1 cellular context compared by ENCODE assay signal in genomic region chr19:3284759-3285646, GRCh38.
TF ChIP-seq lines count a peak whose summit lies in the region.

No MANE protein-coding gene starts in this region.

TF ChIP-seq in HepG2, 621 proteins besides CTCF, POLR2A, EP300 and RAD21 (continued from another document and continues in another):
- no peak for TF ChIP-seq MTF1 (CRISPR knock-in tag; IDR thresholded peaks at IDR 0.05)
- TF ChIP-seq ZMAT5 (CRISPR knock-in tag; IDR thresholded peaks at IDR 0.05; ENCODE audit: borderline replicate concordance, low read depth), result no peak
- no peak for TF ChIP-seq CENPBD1 (CRISPR knock-in tag; IDR thresholded peaks at IDR 0.05; ENCODE audit: borderline replicate concordance, low read depth)
- TF ChIP-seq ZNF597 (CRISPR knock-in tag; IDR thresholded peaks at IDR 0.05), result no peak
- TF ChIP-seq BRF2 (CRISPR knock-in tag; IDR thresholded peaks at IDR 0.05), result no peak
- no peak for TF ChIP-seq LCORL (IDR thresholded peaks at IDR 0.05)
- TF ChIP-seq LCORL (CRISPR knock-in tag; IDR thresholded peaks at IDR 0.05), result no peak
- TF ChIP-seq ZNF879 (CRISPR knock-in tag; IDR thresholded peaks at IDR 0.05), result no peak
- no peak for TF ChIP-seq ATF5 (CRISPR knock-in tag; IDR thresholded peaks at IDR 0.05; ENCODE audit: low read depth)
- TF ChIP-seq SYNCRIP (IDR thresholded peaks at IDR 0.05; ENCODE audit: insufficient read depth, low read depth, low read length), result no peak
- no peak for TF ChIP-seq SKI (IDR thresholded peaks at IDR 0.05; ENCODE audit: partially characterized antibody)
- TF ChIP-seq NR2C2 (CRISPR knock-in tag; IDR thresholded peaks at IDR 0.05; ENCODE audit: borderline replicate concordance), result no peak
- no peak for TF ChIP-seq JUN (CRISPR knock-in tag; IDR thresholded peaks at IDR 0.05)
- TF ChIP-seq ZNF20 (CRISPR knock-in tag; IDR thresholded peaks at IDR 0.05), result no peak
- no peak for TF ChIP-seq ZNF781 (CRISPR knock-in tag; IDR thresholded peaks at IDR 0.05; ENCODE audit: borderline replicate concordance, not compliant biosample characterization)
- no peak for TF ChIP-seq ZNF883 (CRISPR knock-in tag; IDR thresholded peaks at IDR 0.05; ENCODE audit: not compliant biosample characterization)
- no peak for TF ChIP-seq HINFP (CRISPR knock-in tag; IDR thresholded peaks at IDR 0.05; ENCODE audit: low read depth)
- no peak for TF ChIP-seq ZNF644 (CRISPR knock-in tag; IDR thresholded peaks at IDR 0.05; ENCODE audit: low read depth)
- TF ChIP-seq ZUFSP (CRISPR knock-in tag; IDR thresholded peaks at IDR 0.05; ENCODE audit: borderline replicate concordance), result no peak
- no peak for TF ChIP-seq ZNF549 (CRISPR knock-in tag; IDR thresholded peaks at IDR 0.05)
- no peak for TF ChIP-seq PHB2 (IDR thresholded peaks at IDR 0.05; ENCODE audit: partially characterized antibody)
- TF ChIP-seq KDM2A (CRISPR knock-in tag; IDR thresholded peaks at IDR 0.05; ENCODE audit: borderline replicate concordance, low read depth), result no peak
- TF ChIP-seq MATR3 (CRISPR knock-in tag; IDR thresholded peaks at IDR 0.05), result no peak
- no peak for TF ChIP-seq ZNF234 (CRISPR knock-in tag; conservative IDR thresholded peaks at IDR 0.05)
- 0 out of 2 replicates have a peak, but pooled peaks have one; percentile 28 for TF ChIP-seq TFDP2 (CRISPR knock-in tag; IDR thresholded peaks at IDR 0.05)
- no peak for TF ChIP-seq SKIL (CRISPR knock-in tag; IDR thresholded peaks at IDR 0.05; ENCODE audit: borderline replicate concordance)
- TF ChIP-seq THRA (CRISPR knock-in tag; IDR thresholded peaks at IDR 0.05; ENCODE audit: borderline replicate concordance), result no peak
- TF ChIP-seq ZNF747 (CRISPR knock-in tag; IDR thresholded peaks at IDR 0.05; ENCODE audit: borderline replicate concordance), result no peak
- TF ChIP-seq SMARCC2 (IDR thresholded peaks at IDR 0.05), result no peak
- TF ChIP-seq RFXANK (CRISPR knock-in tag; IDR thresholded peaks at IDR 0.05), result no peak
- no peak for TF ChIP-seq ZBTB33 (CRISPR knock-in tag; IDR thresholded peaks at IDR 0.05)
- no peak for TF ChIP-seq CCAR2 (optimal IDR thresholded peaks at IDR 0.05; ENCODE audit: low read depth, low read length)
- TF ChIP-seq ZNF660 (CRISPR knock-in tag; IDR thresholded peaks at IDR 0.05; ENCODE audit: borderline replicate concordance, low read depth), result no peak
- no peak for TF ChIP-seq GLI4 (CRISPR knock-in tag; IDR thresholded peaks at IDR 0.05; ENCODE audit: borderline replicate concordance)
- TF ChIP-seq FOXK1 (CRISPR knock-in tag; IDR thresholded peaks at IDR 0.05; ENCODE audit: borderline replicate concordance, low read depth), result no peak
- no peak for TF ChIP-seq PLRG1 (conservative IDR thresholded peaks at IDR 0.05)
- no peak for TF ChIP-seq KLF12 (CRISPR knock-in tag; IDR thresholded peaks at IDR 0.05; ENCODE audit: borderline replicate concordance)
- no peak for TF ChIP-seq ZNF101 (CRISPR knock-in tag; IDR thresholded peaks at IDR 0.05; ENCODE audit: borderline replicate concordance, low read depth)
- no peak for TF ChIP-seq ZNF83 (CRISPR knock-in tag; IDR thresholded peaks at IDR 0.05; ENCODE audit: borderline replicate concordance)
- no peak for TF ChIP-seq ZNF296 (CRISPR knock-in tag; conservative IDR thresholded peaks at IDR 0.05)
- TF ChIP-seq SMYD3 (CRISPR knock-in tag; IDR thresholded peaks at IDR 0.05), result no peak
- TF ChIP-seq IKZF5 (CRISPR knock-in tag; IDR thresholded peaks at IDR 0.05), result no peak
- no peak for TF ChIP-seq KDM1A (CRISPR knock-in tag; IDR thresholded peaks at IDR 0.05)
- TF ChIP-seq ZNF788 (CRISPR knock-in tag; IDR thresholded peaks at IDR 0.05; ENCODE audit: borderline replicate concordance), result no peak
- no peak for TF ChIP-seq NR1H2 (CRISPR knock-in tag; IDR thresholded peaks at IDR 0.05; ENCODE audit: borderline replicate concordance, low read depth)
- TF ChIP-seq THAP8 (CRISPR knock-in tag; IDR thresholded peaks at IDR 0.05; ENCODE audit: borderline replicate concordance), result no peak
- no peak for TF ChIP-seq RARG (CRISPR knock-in tag; IDR thresholded peaks at IDR 0.05; ENCODE audit: low read depth)
- no peak for TF ChIP-seq ZSCAN31 (CRISPR knock-in tag; IDR thresholded peaks at IDR 0.05; ENCODE audit: low read depth)
- no peak for TF ChIP-seq U2AF1 (optimal IDR thresholded peaks at IDR 0.05; ENCODE audit: low read depth, low read length)
